In the genomic region with DNA sequence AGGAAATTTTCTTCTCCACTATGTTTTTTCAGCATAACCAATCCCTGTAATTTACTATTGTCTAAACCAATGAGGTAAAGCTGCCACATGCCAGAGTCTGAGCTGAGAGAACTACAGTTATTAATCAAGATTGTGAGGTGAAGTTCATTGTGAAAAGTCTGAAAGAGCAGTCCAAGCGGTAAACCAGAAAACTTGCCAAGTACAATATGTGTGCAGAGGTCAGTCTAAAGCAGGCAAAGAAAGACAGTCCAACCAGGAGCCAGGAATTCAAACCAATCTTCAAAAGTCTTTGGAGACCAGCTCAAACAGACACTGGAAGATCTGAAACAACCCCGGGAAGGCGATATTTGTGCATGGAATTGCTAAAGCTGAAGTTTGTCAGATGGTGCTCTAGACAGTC, we compare ENCODE assay signal across 26 cellular contexts.
"Had no signal": no experiment of that assay in that cellular context is flagged by ENCODE, and none has a peak within 500 bp of the region (broad histone marks: within the 10 kb centered on the region; RNA-seq: fewer than 3 reads in every experiment).

No MANE protein-coding gene starts in this region.

- H3K4me1 ChIP-seq: colonic mucosa, esophagus muscularis mucosa, esophagus squamous epithelium, gastrocnemius medialis, gastroesophageal sphincter, heart left ventricle, heart right ventricle had no signal

- H3K4me3 ChIP-seq: colonic mucosa, coronary artery, dorsolateral prefrontal cortex, esophagus muscularis mucosa, esophagus squamous epithelium, gastrocnemius medialis, gastroesophageal sphincter, heart left ventricle, heart right ventricle had no signal

- H3K36me3 ChIP-seq: colonic mucosa, esophagus muscularis mucosa, esophagus squamous epithelium, gastrocnemius medialis, gastroesophageal sphincter, heart left ventricle, heart right ventricle had no signal

- H3K4me3 Mint-ChIP-seq: dendritic cell treated with granulocyte-macrophage colony-stimulating factor and Interleukin-4, amounts not matched to agents 40 ng/mL and 50 ng/mL, for 4 days; effector memory CD8-positive, alpha-beta T cell; endodermal cell had no signal

- H3K27me3 Mint-ChIP-seq: dendritic cell treated with granulocyte-macrophage colony-stimulating factor and Interleukin-4, amounts not matched to agents 40 ng/mL and 50 ng/mL, for 4 days; effector memory CD8-positive, alpha-beta T cell had no signal

- H3K4me1 Mint-ChIP-seq: endodermal cell had no signal

- H3K27me3 ChIP-seq: colonic mucosa, esophagus muscularis mucosa, gastrocnemius medialis, gastroesophageal sphincter, heart left ventricle, heart right ventricle had no signal

- H3K27ac Mint-ChIP-seq: dendritic cell treated with granulocyte-macrophage colony-stimulating factor and Interleukin-4, amounts not matched to agents 40 ng/mL and 50 ng/mL, for 4 days; effector memory CD8-positive, alpha-beta T cell; endodermal cell had no signal

- H3K9me3 ChIP-seq: colonic mucosa, esophagus muscularis mucosa, esophagus squamous epithelium, gastrocnemius medialis, gastroesophageal sphincter, heart left ventricle, heart right ventricle had no signal

- DNase-seq: colonic mucosa; cortex of kidney; dermis blood vessel endothelial cell; dorsolateral prefrontal cortex; effector CD4-positive, alpha-beta T cell; effector CD8-positive, alpha-beta T cell; effector memory CD4-positive, alpha-beta T cell; effector memory CD8-positive, alpha-beta T cell; endodermal cell; erythroblast; esophagus squamous epithelium; foreskin fibroblast; foreskin melanocyte; gastrocnemius medialis; glutamatergic neuron; head of caudate nucleus; heart left ventricle; heart right ventricle had no signal

- FAIRE-seq: endometrium, endothelial cell of umbilical vein had no signal

- ATAC-seq: effector memory CD8-positive, alpha-beta T cell; esophagus mucosa; gastrocnemius medialis; gastroesophageal sphincter; heart left ventricle; heart right ventricle had no signal

- H3K27ac ChIP-seq: colonic mucosa, coronary artery, dorsolateral prefrontal cortex, epithelial cell of prostate, esophagus muscularis mucosa, esophagus squamous epithelium, gastrocnemius medialis, gastroesophageal sphincter, heart left ventricle, heart right ventricle had no signal
